ENCODE assay signal across 9 cellular contexts in genomic region chr18:44681611-44682010, GRCh38. TPM values are rescaled to one million over a fixed set of nuclear protein-coding genes. Genes with fewer than 3 reads are reported as not detected.
DNase-seq lines count a peak whose midpoint lies in the region; TF ChIP-seq lines count a peak whose summit lies in the region.
"Had no signal": no experiment of that assay in that cellular context is flagged by ENCODE, and none has a peak within 500 bp of the region (broad histone marks: within the 10 kb centered on the region; RNA-seq: fewer than 3 reads in every experiment).

No MANE protein-coding gene starts in this region.

- no peak overlapping the region for H3K9ac ChIP-seq in HUES6 (ENCODE audit: low read length)
- no peak overlapping the region for H3K9ac ChIP-seq in duodenal mucosa (ENCODE audit: low read depth in 1 of 2, low read length in 2 of 2)

- H3K9me3 ChIP-seq in HUES6 (ENCODE audit: control insufficient read depth, insufficient read depth, low read depth, low read length) (no peaks in the 10 kb centered on the region), duodenal mucosa (ENCODE audit: control insufficient read depth in 1 of 2, low read length in 2 of 2) (no peaks in the 10 kb centered on the region), ovary (no peaks in the 10 kb centered on the region)

- H3K27me3 ChIP-seq in HUES6 (ENCODE audit: control insufficient read depth, insufficient read depth, low read length) (peaks cover 20% of the 10 kb centered on the region), duodenal mucosa (ENCODE audit: control insufficient read depth in 1 of 2, insufficient read depth in 2 of 2, low read length in 2 of 2) (peaks cover 9 to 31% of the 10 kb centered on the region in 2 donors), ovary (no peaks in the 10 kb centered on the region)

- H3K27ac ChIP-seq in HUES6 (ENCODE audit: low read depth, low read length): no peak overlapping the region
- no peak overlapping the region for H3K27ac ChIP-seq in duodenal mucosa (ENCODE audit: low read depth, low read length)
- H3K27ac ChIP-seq in ovary: peak overlapping the region in 1 of 2 donors; percentile 91

- H3K4me1 ChIP-seq in HUES6 (ENCODE audit: control insufficient read depth, insufficient read depth, low read length): peaks cover 33% of the 10 kb centered on the region
- peaks cover 0 to 9% of the 10 kb centered on the region in 2 donors for H3K4me1 ChIP-seq in duodenal mucosa (ENCODE audit: control insufficient read depth in 1 of 2, insufficient read depth in 2 of 2, low read length in 2 of 2)
- peaks cover 6% of the 10 kb centered on the region for H3K4me1 ChIP-seq in ovary (ENCODE audit: insufficient read depth)

- no peak for DNase-seq in AG10803 (ENCODE audit: low read depth)
- no peak for DNase-seq in ovary
- DNase-seq in NCI-H1436 treated with DMSO at 0.1 percent for 48 hours (lab: John Stamatoyannopoulos, UW): no peak
- no peak for DNase-seq in NCI-H446 treated with DMSO at 0.1 percent for 48 hours (lab: John Stamatoyannopoulos, UW)
- no peak for DNase-seq in NK-92 treated with Interleukin-12 subunit alpha and Interleukin-12 subunit beta, amount 100 ng/mL, for 24 hours (lab: John Stamatoyannopoulos, UW)
- DNase-seq in activated CD4-positive, CD25-positive, alpha-beta regulatory T cell treated with anti-CD3 and anti-CD28 coated beads, Interleukin-2, amount 50 U/mL, for 72 hours: no peak
- DNase-seq: stimulated activated CD4-positive, alpha-beta T cell treated with anti-CD3 and anti-CD28 coated beads, Interleukin-2, amount 100 ng/mL, for 48 hours had no signal

- intact Hi-C loops in ovary (cut with DNase I): loop anchor here in 3 of 4 donors (5.0 to 10.0 kb wide), 3 partner anchors 153 to 531 kb away; no protein-coding TSS in a partner anchor

- TF ChIP-seq POLR2A in ovary (IDR thresholded peaks at IDR 0.05): no peak

- TF ChIP-seq CTCF in AG10803 (conservative IDR thresholded peaks at IDR 0.05; ENCODE audit: low read length): no peak
- no peak for TF ChIP-seq CTCF in ovary (IDR thresholded peaks at IDR 0.05)

- H3K4me3 ChIP-seq in AG10803 (ENCODE audit: low read length) (peak overlapping the region; percentile 78), HUES6 (ENCODE audit: low read depth, low read length) (peak overlapping the region; percentile 83), duodenal mucosa (ENCODE audit: low read depth in 1 of 2, low read length in 2 of 2) (peak overlapping the region; percentile 62 to 71), ovary (peak overlapping the region; percentile 72)

- H3K36me3 ChIP-seq in HUES6 (ENCODE audit: control insufficient read depth, insufficient read depth, low read length) (no peaks in the 10 kb centered on the region), duodenal mucosa (ENCODE audit: control insufficient read depth in 1 of 2, insufficient read depth in 2 of 2, low read length in 2 of 2) (no peaks in the 10 kb centered on the region), ovary (no peaks in the 10 kb centered on the region)

- 1 to 3% (median 1%) methylated on average over 5 of the region's 5 CpGs for WGBS in ovary, 3 donors

- TF ChIP-seq EP300 in ovary (IDR thresholded peaks at IDR 0.05): no peak

RNA-seq across cellular contexts. Expression of gene SETBP1, which starts 0.9 kb away (rescaled TPM):
- 10 to 100 TPM; 23.0 to 53.7 (median 33.3) TPM for total RNA-seq in ovary
- 10 to 100 TPM in 1 of 2 donors, 1 to 10 TPM in 1; 7.8 to 12.9 TPM for polyA plus RNA-seq in ovary
